13 cellular contexts compared by ENCODE assay signal in genomic region chr5:69250593-69250992, GRCh38. TPM values are rescaled to one million over a fixed set of nuclear protein-coding genes. Genes with fewer than 3 reads are reported as not detected.
DNase-seq lines count a peak whose midpoint lies in the region; ATAC-seq, FAIRE-seq and TF ChIP-seq lines count a peak whose summit lies in the region.
"Had no signal": no experiment of that assay in that cellular context is flagged by ENCODE, and none has a peak within 500 bp of the region (broad histone marks: within the 10 kb centered on the region; RNA-seq: fewer than 3 reads in every experiment).

No MANE protein-coding gene starts in this region.

- peak overlapping the region; percentile 35 for H3K27ac ChIP-seq in AG04450 (ENCODE audit: low read depth, low read length)
- peak overlapping the region; percentile 36 for H3K27ac ChIP-seq in GM23338 (ENCODE audit: low read depth)
- H3K27ac ChIP-seq in RWPE1 = peak overlapping the region; percentile 29
- no peak overlapping the region for H3K27ac ChIP-seq in kidney (ENCODE audit: low read depth in 2 of 2, low read length in 2 of 2)

- peaks cover 8% of the 10 kb centered on the region for H3K27me3 Mint-ChIP-seq in GM23338 (ENCODE audit: insufficient read depth, low read depth, poor library complexity)
- H3K27me3 Mint-ChIP-seq: CD4-positive, alpha-beta memory T cell had no signal

- no peak overlapping the region for H3K9ac ChIP-seq in kidney (ENCODE audit: low read length in 2 of 2)

- peaks cover 6% of the 10 kb centered on the region; the same call in 2 of the 3 replicates for H3K36me3 Mint-ChIP-seq in GM23338 (ENCODE audit: low read depth)

- no peaks in the 10 kb centered on the region for H3K9me2 ChIP-seq in GM23338 (ENCODE audit: insufficient read depth)

- H3F3A ChIP-seq in GM23338 (replicated peaks; ENCODE audit: low read depth) = no peaks in the 10 kb centered on the region

- H3K4me1 ChIP-seq in GM23338 (ENCODE audit: insufficient read depth) = no peaks in the 10 kb centered on the region
- H3K4me1 ChIP-seq in kidney (ENCODE audit: control insufficient read depth in 1 of 2, insufficient read depth in 1 of 2, low read depth in 1 of 2, low read length in 2 of 2) = no peaks in the 10 kb centered on the region

- H3K27ac Mint-ChIP-seq in GM23338 = peak overlapping the region; percentile 96
- H3K27ac Mint-ChIP-seq: CD4-positive, alpha-beta memory T cell had no signal

- H4K20me1 ChIP-seq in GM23338 (replicated peaks; ENCODE audit: insufficient read depth) = peaks cover 34% of the 10 kb centered on the region; the same call in 1 of the 2 replicates

- no peak for FAIRE-seq in kidney (lab: Jason Lieb, UNC)

- H3K36me3 ChIP-seq in GM23338 (ENCODE audit: insufficient read depth) (no peaks in the 10 kb centered on the region), kidney (ENCODE audit: control insufficient read depth in 1 of 2, insufficient read depth in 2 of 2, low read length in 2 of 2) (no peaks in the 10 kb centered on the region)

- H3K4me2 ChIP-seq in GM23338 = no peak overlapping the region

- H2AFZ ChIP-seq in GM23338 = no peak overlapping the region

- DNase-seq in AG04450 (ENCODE audit: low read depth, low spot score) (no peak), GM23338 (ENCODE audit: low spot score) (no peak), RWPE1 (ENCODE audit: low spot score) (no peak), islet precursor cell (peak; percentile 58), kidney (no peak), AG08395 (ENCODE audit: low spot score) (no peak), NCI-H2196 (lab: John Stamatoyannopoulos, UW; ENCODE audit: unreplicated experiment) (no peak)
- DNase-seq in activated CD4-positive, alpha-beta T cell treated with anti-CD3 and anti-CD28 coated beads for 1 hour = no peak
- DNase-seq: CD4-positive, alpha-beta memory T cell; NCI-H1105; NCI-H187; NCI-H526 treated with DMSO at 0.1 percent for 48 hours; SHP77 treated with DMSO at 0.1 percent for 48 hours had no signal

- H3K4me1 Mint-ChIP-seq in GM23338 = peaks cover 2% of the 10 kb centered on the region; the same call in 1 of the 3 replicates

- H3K27me3 ChIP-seq in AG04450 (ENCODE audit: control insufficient read depth, insufficient read depth, low read length) (no peaks in the 10 kb centered on the region), GM23338 (ENCODE audit: insufficient read depth) (no peaks in the 10 kb centered on the region)

- POLR2A ChIA-PET in AG04450 (lab: Yijun Ruan, JAX) = interaction anchor here (0.6 to 0.7 kb wide), 2 partner anchors 22 to 1040 kb away, joined by 4 to 7 read pairs; no protein-coding TSS in a partner anchor
- POLR2A ChIA-PET in RWPE1 (lab: Yijun Ruan, JAX; ENCODE audit: low non-redundant PET) = no interaction called here

- H3K4me3 ChIP-seq in AG04450 (ENCODE audit: low read depth, low read length) (no peak overlapping the region), GM23338 (no peak overlapping the region), kidney (ENCODE audit: low read length in 2 of 2) (no peak overlapping the region)

- no peak for TF ChIP-seq CTCF in AG04450 (IDR thresholded peaks at IDR 0.05; ENCODE audit: low read depth, low read length)
- TF ChIP-seq CTCF in GM23338 (conservative IDR thresholded peaks at IDR 0.05; ENCODE audit: low read depth in 2 of 2) = no peak
- TF ChIP-seq CTCF in RWPE1 (conservative IDR thresholded peaks at IDR 0.05; ENCODE audit: low read depth) = no peak
- no peak for TF ChIP-seq CTCF in kidney (IDR thresholded peaks at IDR 0.05; ENCODE audit: borderline replicate concordance, extremely low read depth, insufficient read depth)

- no peaks in the 10 kb centered on the region for H3K9me3 Mint-ChIP-seq in GM23338

- intact Hi-C loops in kidney (cut with DNase I) = no loop called here

- ATAC-seq in GM23338 = no peak

- H3K4me3 Mint-ChIP-seq in GM23338 = no peak overlapping the region
- H3K4me3 Mint-ChIP-seq: CD4-positive, alpha-beta memory T cell had no signal

- CTCF ChIA-PET in AG04450 (lab: Charles Lee) = no interaction called here
- CTCF ChIA-PET in RWPE1 (lab: Yijun Ruan, JAX) = interaction anchor here (0.6 kb wide), 2 partner anchors 15 to 22 kb away, joined by 3 to 4 read pairs; no protein-coding TSS in a partner anchor

- H3K9me3 ChIP-seq in AG04450 (ENCODE audit: control insufficient read depth, insufficient read depth, low read length) (no peaks in the 10 kb centered on the region; the same call in 1 of the 2 replicates), kidney (ENCODE audit: control insufficient read depth in 1 of 2, low read length in 2 of 2) (peaks cover 0 to 3% of the 10 kb centered on the region in 2 donors)

- H3K79me2 ChIP-seq in GM23338 (replicated peaks; ENCODE audit: insufficient read depth) = peaks cover 88% of the 10 kb centered on the region

TF ChIP-seq in GM23338, 12 proteins besides CTCF, POLR2A, EP300 and RAD21 (continues in another document):
- TF ChIP-seq ZNF331 (CRISPR knock-in tag; IDR thresholded peaks at IDR 0.05; ENCODE audit: low read depth) = no peak
- no peak for TF ChIP-seq ZNF114 (CRISPR knock-in tag; IDR thresholded peaks at IDR 0.05)
- no peak for TF ChIP-seq POLR2AphosphoS5 (IDR thresholded peaks at IDR 0.05; ENCODE audit: low read depth)
- no peak for TF ChIP-seq JUNB (IDR thresholded peaks at IDR 0.05; ENCODE audit: unreplicated experiment)
- no peak for TF ChIP-seq EZH2 (IDR thresholded peaks at IDR 0.05; ENCODE audit: low read depth, unreplicated experiment)
- no peak for TF ChIP-seq EZH2phosphoT487 (IDR thresholded peaks at IDR 0.05; ENCODE audit: unreplicated experiment)
- TF ChIP-seq ZNF462 (CRISPR knock-in tag; IDR thresholded peaks at IDR 0.05) = no peak

RNA-seq across cellular contexts. Expression of gene CDK7, which starts 15.9 kb away (rescaled TPM):
- polyA plus RNA-seq in AG04450 (2011; rRNA removed) (153 and 212 TPM in 2 replicates), GM23338 (2016; fragmentation: Nextera tagmentation; extraction: Ambion mirVana) (69.4 and 78.4 TPM in 2 replicates), kidney (ENCODE audit: insufficient read depth, low read depth, low replicate concordance) (29.4 TPM)
- polyA minus RNA-seq in AG04450 (2011; rRNA and poly(A)+ RNA removed) = 63.7 and 110 TPM in 2 replicates
- 80.7 and 81.1 TPM in 2 replicates for total RNA-seq in GM23338 (2014; rRNA removed; shearing (Covaris generic))
- 22.7 TPM for total RNA-seq in kidney

Comparison
In these comparisons a context has a peak if more than half of its experiments do, and no peak if none do; other contexts are left out.
1. H3K27ac ChIP-seq: peak in AG04450 (single experiment), GM23338 (single experiment) and RWPE1 (single experiment); none in kidney (0 of 2).